ENCODE assay signal across 9 cellular contexts in the genomic region with DNA sequence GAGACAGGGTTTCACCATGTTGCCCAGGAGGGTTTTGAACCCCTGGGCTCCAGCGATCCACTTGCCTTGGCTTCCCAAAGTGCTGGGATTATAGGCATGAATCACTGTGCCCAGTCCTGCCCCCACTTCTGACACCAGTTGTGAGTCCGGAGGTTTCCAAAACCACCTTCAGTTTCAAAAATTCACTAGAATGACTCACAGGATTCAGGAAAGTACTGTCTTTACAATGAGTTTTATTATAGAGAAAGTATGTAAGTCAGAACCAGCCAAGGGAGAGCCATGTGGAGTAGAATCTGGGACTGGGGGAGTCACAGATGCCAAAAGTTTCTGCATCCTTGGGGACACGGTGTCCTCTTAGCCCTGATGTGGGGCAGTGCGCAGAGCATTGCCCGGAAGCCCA. TPM values are rescaled to one million over a fixed set of nuclear protein-coding genes. Genes with fewer than 3 reads are reported as not detected.
DNase-seq lines count a peak whose midpoint lies in the region; ATAC-seq, FAIRE-seq and TF ChIP-seq lines count a peak whose summit lies in the region.
"Had no signal": no experiment of that assay in that cellular context is flagged by ENCODE, and none has a peak within 500 bp of the region (broad histone marks: within the 10 kb centered on the region; RNA-seq: fewer than 3 reads in every experiment).

No MANE protein-coding gene starts in this region.

- DNase-seq in AG04450 (ENCODE audit: low read depth, low spot score) = peak; percentile 29
- peak; percentile 88 for DNase-seq in H54 (ENCODE audit: insufficient read length, low spot score)
- no peak for DNase-seq in ascending aorta (ENCODE audit: low spot score in 2 of 2)
- peak; percentile 33 to 83 for DNase-seq in lung microvascular endothelial cell (ENCODE audit: low read depth in 2 of 2)
- DNase-seq in islet precursor cell = no peak
- no peak for DNase-seq in mucosa of descending colon
- no peak for DNase-seq in SHP77 (lab: John Stamatoyannopoulos, UW)
- DNase-seq: OCI-M1 had no signal

- TF ChIP-seq CTCF in AG04450 (IDR thresholded peaks at IDR 0.05; ENCODE audit: low read depth, low read length) = no peak
- no peak for TF ChIP-seq CTCF in ascending aorta (IDR thresholded peaks at IDR 0.05)
- no peak for TF ChIP-seq CTCF in mucosa of descending colon (IDR thresholded peaks at IDR 0.05)

- H3K4me1 ChIP-seq in ascending aorta (peaks cover 15% of the 10 kb centered on the region in 2 donors), mucosa of descending colon (ENCODE audit: low read depth) (no peaks in the 10 kb centered on the region)

- CTCF ChIA-PET in AG04450 (lab: Charles Lee) = interaction anchor here (0.6 kb wide), 1 partner anchor 84 kb away, joined by 3 read pairs; no protein-coding TSS in a partner anchor

- no peak for TF ChIP-seq POLR2A in H54 (IDR thresholded peaks at IDR 0.05; ENCODE audit: low read depth, low read length)

- no peaks in the 10 kb centered on the region for H3K27me3 ChIP-seq in AG04450 (ENCODE audit: control insufficient read depth, insufficient read depth, low read length)
- H3K27me3 ChIP-seq in ascending aorta = no peaks in the 10 kb centered on the region

- POLR2A ChIA-PET in AG04450 (lab: Yijun Ruan, JAX) = no interaction called here

- no peak for FAIRE-seq in H54 (lab: Jason Lieb, UNC)

- ATAC-seq in GM18867 (IDR thresholded peaks at IDR 0.05; ENCODE audit: unreplicated experiment) (no peak), mucosa of descending colon (no peak)

- H3K36me3 ChIP-seq in ascending aorta = peaks cover 47 to 75% of the 10 kb centered on the region in 2 donors
- no peaks in the 10 kb centered on the region for H3K36me3 ChIP-seq in mucosa of descending colon (ENCODE audit: low read depth)

- intact Hi-C loops in ascending aorta (cut with DNase I) = no loop called here
- intact Hi-C loops in mucosa of descending colon (cut with DNase I, micrococcal nuclease) = no loop called here

- H3K4me3 ChIP-seq in AG04450 (ENCODE audit: low read depth, low read length) (no peak overlapping the region), ascending aorta (no peak overlapping the region), mucosa of descending colon (no peak overlapping the region)

- peak overlapping the region; percentile 78 for H3K27ac ChIP-seq in AG04450 (ENCODE audit: low read depth, low read length)
- peak overlapping the region; percentile 79 to 91 for H3K27ac ChIP-seq in ascending aorta

- no peaks in the 10 kb centered on the region for H3K9me3 ChIP-seq in AG04450 (ENCODE audit: control insufficient read depth, insufficient read depth, low read length)
- H3K9me3 ChIP-seq in ascending aorta = no peaks in the 10 kb centered on the region
- H3K9me3 ChIP-seq in mucosa of descending colon = no peaks in the 10 kb centered on the region

RNA-seq across cellular contexts. Expression of a gene that starts 55.1 kb away (rescaled TPM):
- polyA plus RNA-seq in AG04450 (2011; rRNA removed) = 1.6 and 1.7 TPM in 2 replicates
- polyA minus RNA-seq in AG04450 (2011; rRNA and poly(A)+ RNA removed) = 1.3 and 2.2 TPM in 2 replicates
- total RNA-seq in ascending aorta = 0.32 TPM
- total RNA-seq in lung microvascular endothelial cell = 1.3 and 2.8 TPM in 2 replicates
- total RNA-seq in mucosa of descending colon = 10 to 100 TPM in 1 of 3 donors, 1 to 10 TPM in 2; 1.3 to 12.9 (median 2.0) TPM

Comparison
In these comparisons a context has a peak if more than half of its experiments do, and no peak if none do; other contexts are left out.
1. DNase-seq: peak in AG04450 (single experiment), H54 (single experiment) and lung microvascular endothelial cell (2 of 2); none in ascending aorta (0 of 2), islet precursor cell (single experiment), mucosa of descending colon (0 of 3) and SHP77 (0 of 2).